ENCODE assay signal across 12 cellular contexts in genomic region chr2:65370387-65371093, GRCh38.
DNase-seq lines count a peak whose midpoint lies in the region; ATAC-seq and TF ChIP-seq lines count a peak whose summit lies in the region.
"Had no signal": no experiment of that assay in that cellular context is flagged by ENCODE, and none has a peak within 500 bp of the region (broad histone marks: within the 10 kb centered on the region; RNA-seq: fewer than 3 reads in every experiment).

No MANE protein-coding gene starts in this region.

- H3K36me3 ChIP-seq in BLaER1, result no peaks in the 10 kb centered on the region
- H3K36me3 ChIP-seq: thoracic aorta had no signal

- H3K9ac ChIP-seq in BLaER1, result no peak overlapping the region

- H4K20me1 ChIP-seq in BLaER1, result peaks cover 92% of the 10 kb centered on the region

- no peaks in the 10 kb centered on the region for H3K27me3 ChIP-seq in BLaER1

- H3K4me1 ChIP-seq in BLaER1, result peaks cover 86% of the 10 kb centered on the region

- no peak for TF ChIP-seq CTCF in fibroblast of pulmonary artery (IDR thresholded peaks at IDR 0.05; ENCODE audit: low read length, missing control alignments)

- H3K4me3 ChIP-seq in BLaER1 (peak overlapping the region; percentile 2; the same call in 1 of the 2 replicates), fibroblast of pulmonary artery (replicated peaks; ENCODE audit: low read depth, low read length) (no peak overlapping the region)
- H3K4me3 ChIP-seq: thoracic aorta had no signal

- peak overlapping the region; percentile 24; the same call in 1 of the 2 replicates for H3K27ac ChIP-seq in BLaER1
- H3K27ac ChIP-seq: thoracic aorta had no signal

- no peaks in the 10 kb centered on the region for H3K9me3 ChIP-seq in BLaER1
- H3K9me3 ChIP-seq: thoracic aorta had no signal

- DNase-seq in NCI-H2029 (lab: John Stamatoyannopoulos, UW) (peak; percentile 30), fibroblast of pulmonary artery (ENCODE audit: low read depth) (peak; percentile 23), occipital lobe (lab: John Stamatoyannopoulos, UW) (no peak), NCI-H345 treated with DMSO at 0.1 percent for 48 hours (lab: John Stamatoyannopoulos, UW; ENCODE audit: unreplicated experiment) (no peak), NCI-H524 (lab: John Stamatoyannopoulos, UW) (no peak)
- DNase-seq: activated T-cell treated with anti-CD3 and anti-CD28 coated beads, Interleukin-2, amount 50 U/mL, for 24 hours; CD8-positive, alpha-beta T cell; NK-92 treated with Interleukin-12 subunit alpha and Interleukin-12 subunit beta, amount 100 ng/mL, for 24 hours had no signal

- peak overlapping the region; percentile 76 for H3K4me2 ChIP-seq in BLaER1

- peak; percentile 59 for ATAC-seq in GM21423 (IDR thresholded peaks at IDR 0.05; ENCODE audit: unreplicated experiment)
- ATAC-seq in HG03571 (IDR thresholded peaks at IDR 0.05; ENCODE audit: unreplicated experiment), result no peak
- ATAC-seq: CD8-positive, alpha-beta T cell had no signal

Comparison
In these comparisons a context has a peak if more than half of its experiments do, and no peak if none do; other contexts are left out.
1. DNase-seq: peak in NCI-H2029 (single experiment) and fibroblast of pulmonary artery (single experiment); none in occipital lobe (single experiment), NCI-H345 treated with DMSO at 0.1 percent for 48 hours (single experiment) and NCI-H524 (0 of 2).